9 cellular contexts compared by ENCODE assay signal in the genomic region with DNA sequence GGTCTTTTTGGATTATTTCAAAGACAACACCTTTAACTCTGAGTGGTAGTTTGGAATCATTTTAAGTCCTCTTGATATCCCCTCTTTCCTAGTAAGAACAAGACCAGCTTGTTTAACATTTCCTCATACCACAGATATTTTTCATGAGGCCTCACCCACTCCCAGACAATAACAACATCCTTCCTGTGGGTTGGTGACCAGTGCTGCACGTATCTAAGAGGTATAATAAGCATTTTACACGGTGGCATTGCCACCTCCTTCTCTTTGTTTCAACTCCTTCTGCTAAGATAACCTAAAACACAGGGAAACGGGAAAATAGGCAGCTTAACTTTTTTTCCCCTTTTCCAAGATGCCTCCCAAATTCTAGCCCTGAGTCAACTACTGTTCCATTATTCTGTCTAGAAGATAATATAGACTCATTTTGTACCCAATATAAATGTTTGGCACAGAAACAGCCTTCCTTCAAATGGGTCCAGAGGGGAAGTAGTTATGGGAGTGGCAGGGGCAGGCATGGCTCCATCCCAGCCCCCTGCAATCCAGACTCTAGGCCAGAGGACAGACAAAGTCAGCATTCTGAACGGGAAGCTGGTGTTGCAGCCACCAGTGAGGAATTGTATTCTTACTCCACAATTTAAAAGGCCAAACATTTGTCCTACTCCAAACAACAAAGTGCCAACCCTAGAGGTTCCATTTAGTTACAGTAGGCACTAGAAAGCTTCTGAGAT. TPM values are rescaled to one million over a fixed set of nuclear protein-coding genes. Genes with fewer than 3 reads are reported as not detected.
A peak's percentile ranks its signal among the peaks of the same experiment; 100 is the strongest.
DNase-seq lines count a peak whose midpoint lies in the region; ATAC-seq and TF ChIP-seq lines count a peak whose summit lies in the region.
"Had no signal": no experiment of that assay in that cellular context is flagged by ENCODE, and none has a peak within 500 bp of the region (broad histone marks: within the 10 kb centered on the region; RNA-seq: fewer than 3 reads in every experiment).

No MANE protein-coding gene starts in this region.

- no peak for TF ChIP-seq CTCF in fibroblast of the aortic adventitia (IDR thresholded peaks at IDR 0.05; ENCODE audit: insufficient read depth, low read length)

- peak overlapping the region; percentile 60 for H3K4me3 Mint-ChIP-seq in T-helper 2 cell treated with Interferon-gamma antibody and Interleukin-4, amounts not matched to agents 5 μg/mL and 100 μg/mL, for 36 hours

- H3K9me3 Mint-ChIP-seq in T-helper 2 cell treated with Interferon-gamma antibody and Interleukin-4, amounts not matched to agents 5 μg/mL and 100 μg/mL, for 36 hours = peaks cover 5% of the 10 kb centered on the region

- no peak overlapping the region for H3K4me3 ChIP-seq in fibroblast of the aortic adventitia (ENCODE audit: low read depth, low read length)

- peak; percentile 52 for ATAC-seq in sciatic nerve
- ATAC-seq in GM19324 (IDR thresholded peaks at IDR 0.05; ENCODE audit: low FRiP score, unreplicated experiment) = no peak

- peak; percentile 80 for DNase-seq in EH (ENCODE audit: low read depth)
- no peak for DNase-seq in T-helper 2 cell treated with Interferon-gamma antibody and Interleukin-4, amounts not matched to agents 5 μg/mL and 100 μg/mL, for 36 hours (ENCODE audit: low spot score)
- DNase-seq in fibroblast of the aortic adventitia (ENCODE audit: low read depth) = peak; percentile 66
- DNase-seq in sciatic nerve (ENCODE audit: low spot score) = no peak
- no peak for DNase-seq in DMS79 treated with DMSO at 0.1 percent for 48 hours (lab: John Stamatoyannopoulos, UW)
- no peak for DNase-seq in NCI-H1694 treated with DMSO at 0.1 percent for 48 hours (lab: John Stamatoyannopoulos, UW)
- DNase-seq in NOMO-1 treated with dmso at 0.1 percent for 144 hours (lab: John Stamatoyannopoulos, UW; ENCODE audit: unreplicated experiment) = no peak
- DNase-seq: substantia nigra had no signal

- peak overlapping the region; percentile 71 for H3K27ac Mint-ChIP-seq in T-helper 2 cell treated with Interferon-gamma antibody and Interleukin-4, amounts not matched to agents 5 μg/mL and 100 μg/mL, for 36 hours

- H3K36me3 Mint-ChIP-seq in T-helper 2 cell treated with Interferon-gamma antibody and Interleukin-4, amounts not matched to agents 5 μg/mL and 100 μg/mL, for 36 hours (ENCODE audit: low read depth) = peaks cover 34% of the 10 kb centered on the region

- intact Hi-C loops in sciatic nerve (cut with DNase I) = no loop called here

- H3K27me3 Mint-ChIP-seq in T-helper 2 cell treated with Interferon-gamma antibody and Interleukin-4, amounts not matched to agents 5 μg/mL and 100 μg/mL, for 36 hours (ENCODE audit: low read depth) = no peaks in the 10 kb centered on the region

- peaks cover 48% of the 10 kb centered on the region for H3K4me1 Mint-ChIP-seq in T-helper 2 cell treated with Interferon-gamma antibody and Interleukin-4, amounts not matched to agents 5 μg/mL and 100 μg/mL, for 36 hours (ENCODE audit: low read depth)

RNA-seq across cellular contexts. Expression of a gene that starts 28.5 kb away (rescaled TPM):
- total RNA-seq in fibroblast of the aortic adventitia (ENCODE audit: low replicate concordance) (15.4 and 20.1 TPM in 2 replicates), sciatic nerve (30.4 TPM)

Comparison
In these comparisons a context has a peak if more than half of its experiments do, and no peak if none do; other contexts are left out.
1. DNase-seq: peak in EH (single experiment) and fibroblast of the aortic adventitia (single experiment); none in T-helper 2 cell treated with Interferon-gamma antibody and Interleukin-4, amounts not matched to agents 5 μg/mL and 100 μg/mL, for 36 hours (single experiment), sciatic nerve (single experiment), DMS79 treated with DMSO at 0.1 percent for 48 hours (single experiment), NCI-H1694 treated with DMSO at 0.1 percent for 48 hours (single experiment) and NOMO-1 treated with dmso at 0.1 percent for 144 hours (single experiment).